1 cellular context compared by ENCODE assay signal in genomic region chr1:175591083-175591743, GRCh38.
A peak's percentile ranks its signal among the peaks of the same experiment; 100 is the strongest.
TF ChIP-seq lines count a peak whose summit lies in the region.

No MANE protein-coding gene starts in this region.

TF ChIP-seq in K562, 482 proteins besides CTCF, POLR2A, EP300 and RAD21 (continued from another document and continues in another):
- no peak for TF ChIP-seq ZFP91 (CRISPR knock-in tag; IDR thresholded peaks at IDR 0.05)
- no peak for TF ChIP-seq ZNF431 (CRISPR knock-in tag; IDR thresholded peaks at IDR 0.05)
- TF ChIP-seq ZNF23 (CRISPR knock-in tag; IDR thresholded peaks at IDR 0.05) = no peak
- no peak for TF ChIP-seq ZNF347 (CRISPR knock-in tag; IDR thresholded peaks at IDR 0.05; ENCODE audit: low read depth)
- TF ChIP-seq MXD1 (CRISPR knock-in tag; IDR thresholded peaks at IDR 0.05; ENCODE audit: borderline replicate concordance, poor library complexity, severe bottlenecking) = no peak
- TF ChIP-seq ZBTB8A (IDR thresholded peaks at IDR 0.05; ENCODE audit: partially characterized antibody) = no peak
- TF ChIP-seq RBM39 (optimal IDR thresholded peaks at IDR 0.05; ENCODE audit: low read depth, low read length) = no peak
- TF ChIP-seq GATAD2B (IDR thresholded peaks at IDR 0.05; ENCODE audit: borderline replicate concordance) = no peak
- TF ChIP-seq ZNF586 (CRISPR knock-in tag; conservative IDR thresholded peaks at IDR 0.05) = no peak
- no peak for TF ChIP-seq ZNF3 (CRISPR knock-in tag; IDR thresholded peaks at IDR 0.05)
- no peak for TF ChIP-seq RBBP5 (IDR thresholded peaks at IDR 0.05; ENCODE audit: borderline replicate concordance, insufficient read depth, low read length, poor library complexity, severe bottlenecking)
- TF ChIP-seq DMBX1 (CRISPR knock-in tag; IDR thresholded peaks at IDR 0.05; ENCODE audit: borderline replicate concordance) = no peak
- TF ChIP-seq GTF2B (IDR thresholded peaks at IDR 0.05; ENCODE audit: extremely low read depth, insufficient read length) = no peak
- TF ChIP-seq PBX2 (CRISPR knock-in tag; IDR thresholded peaks at IDR 0.05; ENCODE audit: low read depth) = peak; percentile 75
- peak; percentile 91 for TF ChIP-seq PBX2 (tag; conservative IDR thresholded peaks at IDR 0.05; ENCODE audit: low read depth)
- TF ChIP-seq STAT5B (CRISPR knock-in tag; IDR thresholded peaks at IDR 0.05) = no peak
- TF ChIP-seq MYNN (IDR thresholded peaks at IDR 0.05) = no peak
- no peak for TF ChIP-seq MYNN (CRISPR knock-in tag; IDR thresholded peaks at IDR 0.05)
- no peak for TF ChIP-seq POLR2H (tag; IDR thresholded peaks at IDR 0.05; ENCODE audit: low read depth)
- no peak for TF ChIP-seq ZNF717 (CRISPR knock-in tag; IDR thresholded peaks at IDR 0.05)
- TF ChIP-seq TEAD2 (tag; IDR thresholded peaks at IDR 0.05) = no peak
- TF ChIP-seq CTBP1 (IDR thresholded peaks at IDR 0.05; ENCODE audit: borderline replicate concordance) = peak; percentile 36; the same call in 1 of the 2 replicates
- TF ChIP-seq MGA (IDR thresholded peaks at IDR 0.05) = peak; percentile 55
- peak; percentile 60 for TF ChIP-seq TEAD4 (IDR thresholded peaks at IDR 0.05; ENCODE audit: low read length)
- no peak for TF ChIP-seq TEAD4 (CRISPR knock-in tag; IDR thresholded peaks at IDR 0.05; ENCODE audit: borderline replicate concordance)
- no peak for TF ChIP-seq CSDE1 (IDR thresholded peaks at IDR 0.05)
- 0 out of 2 replicates have a peak, but pooled peaks have one; percentile 26 for TF ChIP-seq PML (IDR thresholded peaks at IDR 0.05; ENCODE audit: low read length)
- no peak for TF ChIP-seq FIP1L1 (IDR thresholded peaks at IDR 0.05; ENCODE audit: low read depth, low read length, poor library complexity, severe bottlenecking)
- no peak for TF ChIP-seq ZC3H8 (IDR thresholded peaks at IDR 0.05)
- TF ChIP-seq CBFA2T3 (IDR thresholded peaks at IDR 0.05) = peak; percentile 70
- TF ChIP-seq ETV1 (tag; conservative IDR thresholded peaks at IDR 0.05; ENCODE audit: low read depth) = no peak
- no peak for TF ChIP-seq EP400 (IDR thresholded peaks at IDR 0.05)
- TF ChIP-seq DIDO1 (tag; IDR thresholded peaks at IDR 0.05; ENCODE audit: low read depth) = no peak
- peak in 1 of 2 experiments; percentile 46; a peak in 1 of 4 replicates for TF ChIP-seq MAZ (CRISPR knock-in tag; conservative IDR thresholded peaks at IDR 0.05 in 1 of 2, IDR thresholded peaks at IDR 0.05 in 1 of 2)
- no peak for TF ChIP-seq KDM4B (IDR thresholded peaks at IDR 0.05; ENCODE audit: borderline replicate concordance in 2 of 2, low read depth in 1 of 2)
- no peak for TF ChIP-seq ZNF407 (IDR thresholded peaks at IDR 0.05; ENCODE audit: low read depth)
